Comparison of ENCODE assay signal across 7 cellular contexts in the genomic region with DNA sequence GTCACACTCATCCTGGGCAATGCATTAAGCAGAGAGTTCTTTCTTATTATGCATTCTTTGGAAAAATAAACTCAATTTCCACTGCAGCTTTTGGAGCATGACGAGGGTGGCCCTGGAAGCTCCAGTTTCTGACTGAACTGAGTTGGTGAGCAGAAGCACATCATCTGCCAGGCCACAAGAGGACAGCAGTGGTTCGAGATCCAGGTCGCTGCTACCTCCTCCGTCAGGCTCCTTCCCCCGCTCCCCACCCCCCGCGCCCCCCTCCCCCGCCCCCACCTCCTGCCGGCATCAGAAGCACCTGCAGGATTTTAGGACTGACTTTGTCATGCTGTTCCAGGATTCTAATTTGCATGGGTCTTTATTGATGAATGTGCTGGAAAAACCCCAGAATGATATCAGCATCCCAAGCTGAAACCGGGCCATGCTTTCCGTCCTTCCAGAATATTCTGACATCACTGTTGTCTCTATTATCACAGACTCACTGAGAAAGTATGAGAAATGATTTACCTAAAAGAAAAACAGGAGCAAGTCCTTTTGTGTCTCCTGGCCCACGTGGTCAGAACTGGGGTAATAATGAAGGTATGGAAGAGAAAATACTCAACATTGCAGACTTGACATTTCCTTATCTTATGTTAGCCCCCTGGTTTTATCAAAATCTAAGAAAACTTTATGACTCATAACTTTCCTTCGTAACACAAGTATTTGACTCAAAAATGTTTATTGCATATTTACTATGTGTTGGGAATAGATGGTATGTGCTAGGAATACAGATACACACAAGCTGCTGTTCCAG.
DNase-seq lines count a peak whose midpoint lies in the region; ATAC-seq and TF ChIP-seq lines count a peak whose summit lies in the region.

No MANE protein-coding gene starts in this region.

- DNase-seq in NCI-H460 (ENCODE audit: extremely low read depth, low read depth): peak; percentile 49
- peak; percentile 64 for DNase-seq in fibroblast of gingiva (ENCODE audit: low read depth)
- peak; percentile 4 for DNase-seq in skeletal muscle cell (ENCODE audit: low read depth)
- DNase-seq in stimulated activated CD4-positive, alpha-beta T cell treated with anti-CD3 and anti-CD28 coated beads, Interleukin-12 subunit alpha, Interleukin-12 subunit beta, amount 100 ng/mL, for 4 hours: no peak

- no peak overlapping the region for H3K4me3 ChIP-seq in skeletal muscle cell (ENCODE audit: low read depth, low read length)

- no peak for ATAC-seq in GM21423 (IDR thresholded peaks at IDR 0.05; ENCODE audit: unreplicated experiment)
- ATAC-seq in GM18519 (IDR thresholded peaks at IDR 0.05; ENCODE audit: low FRiP score, unreplicated experiment): no peak

- peak; percentile 36 for TF ChIP-seq CTCF in GM12873 (IDR thresholded peaks at IDR 0.05; ENCODE audit: insufficient read depth, low read depth, low read length, missing control alignments)
